Comparison of ENCODE assay signal across 19 cellular contexts in genomic region chr2:30445266-30445821, GRCh38.
DNase-seq lines count a peak whose midpoint lies in the region; ATAC-seq and TF ChIP-seq lines count a peak whose summit lies in the region.
"Had no signal": no experiment of that assay in that cellular context is flagged by ENCODE, and none has a peak within 500 bp of the region (broad histone marks: within the 10 kb centered on the region; RNA-seq: fewer than 3 reads in every experiment).

No MANE protein-coding gene starts in this region.

- ATAC-seq in GM18870 (IDR thresholded peaks at IDR 0.05; ENCODE audit: unreplicated experiment), result no peak
- ATAC-seq in HG03108 (IDR thresholded peaks at IDR 0.05; ENCODE audit: unreplicated experiment), result no peak
- ATAC-seq: GM12878, Right ventricle myocardium inferior had no signal

- peak; percentile 22 for DNase-seq in DMS79 treated with DMSO at 0.1 percent for 48 hours (lab: John Stamatoyannopoulos, UW)
- DNase-seq in DMS79 (lab: John Stamatoyannopoulos, UW), result no peak
- DNase-seq in HL-60 (ENCODE audit: low read depth in 1 of 2, low spot score in 1 of 2), result no peak
- DNase-seq in epithelial cell of esophagus (ENCODE audit: low read depth), result peak; percentile 66
- DNase-seq in dedifferentiated amniotic fluid mesenchymal stem cell (ENCODE audit: extremely low spot score), result no peak
- DNase-seq: Caco-2, DMS53, KBM-7, NCI-H1436 treated with DMSO at 0.1 percent for 48 hours, NCI-H2081 treated with DMSO at 0.1 percent for 48 hours, NCI-H748 treated with DMSO at 0.1 percent for 48 hours had no signal

- H3K9ac ChIP-seq in parathyroid adenoma, result no peak overlapping the region
- H3K9ac ChIP-seq: BLaER1 treated with 17β-estradiol and CSF1 and Interleukin-3, amounts not matched to agents 10 nM and 100 nM had no signal

- no peak overlapping the region for H3K4me2 ChIP-seq in parathyroid adenoma (ENCODE audit: low read length)

- no peaks in the 10 kb centered on the region for H3K36me3 ChIP-seq in parathyroid adenoma (ENCODE audit: control insufficient read depth, insufficient read depth, low read length)

- H3K4me3 ChIP-seq in HL-60 (replicated peaks; ENCODE audit: insufficient read depth, low read length), result no peak overlapping the region
- H3K4me3 ChIP-seq in epithelial cell of esophagus (ENCODE audit: low read length), result no peak overlapping the region
- H3K4me3 ChIP-seq in parathyroid adenoma (ENCODE audit: low read depth, low read length), result no peak overlapping the region
- H3K4me3 ChIP-seq: BLaER1 treated with 17β-estradiol and CSF1 and Interleukin-3, amounts not matched to agents 10 nM and 100 nM; GM12878; HAP-1 had no signal

- H3K9me3 ChIP-seq in parathyroid adenoma (ENCODE audit: control insufficient read depth, low read length), result no peaks in the 10 kb centered on the region
- H3K9me3 ChIP-seq: BLaER1 treated with 17β-estradiol and CSF1 and Interleukin-3, amounts not matched to agents 10 nM and 100 nM; Caco-2; HAP-1 had no signal

- no peak for TF ChIP-seq CTCF in HL-60 (IDR thresholded peaks at IDR 0.05; ENCODE audit: insufficient read depth, low read length)
- TF ChIP-seq CTCF in epithelial cell of esophagus (IDR thresholded peaks at IDR 0.05; ENCODE audit: insufficient read depth, low read depth, low read length, missing control alignments), result no peak
- TF ChIP-seq CTCF in parathyroid adenoma (IDR thresholded peaks at IDR 0.05), result no peak

- H3K27me3 ChIP-seq in HL-60 (ENCODE audit: insufficient read depth, poor library complexity, severe bottlenecking) (no peaks in the 10 kb centered on the region), parathyroid adenoma (ENCODE audit: control insufficient read depth, insufficient read depth, low read length) (no peaks in the 10 kb centered on the region)
- H3K27me3 ChIP-seq: BLaER1 treated with 17β-estradiol and CSF1 and Interleukin-3, amounts not matched to agents 10 nM and 100 nM had no signal

- H2AFZ ChIP-seq in parathyroid adenoma, result peak overlapping the region; percentile 45

- peaks cover 5% of the 10 kb centered on the region for H3K4me1 ChIP-seq in parathyroid adenoma

- H3K27ac ChIP-seq in HL-60 (replicated peaks) (peak overlapping the region; percentile 72; the same call in 1 of the 2 replicates), parathyroid adenoma (no peak overlapping the region)
- H3K27ac ChIP-seq: 22Rv1 had no signal

- peaks cover 7% of the 10 kb centered on the region for H3K79me2 ChIP-seq in parathyroid adenoma

Comparison
In these comparisons a context has a peak if more than half of its experiments do, and no peak if none do; other contexts are left out.
1. DNase-seq: peak in DMS79 treated with DMSO at 0.1 percent for 48 hours (single experiment) and epithelial cell of esophagus (single experiment); none in DMS79 (single experiment), HL-60 (0 of 2) and dedifferentiated amniotic fluid mesenchymal stem cell (single experiment).